Comparison of ENCODE assay signal across 10 cellular contexts in the genomic region with DNA sequence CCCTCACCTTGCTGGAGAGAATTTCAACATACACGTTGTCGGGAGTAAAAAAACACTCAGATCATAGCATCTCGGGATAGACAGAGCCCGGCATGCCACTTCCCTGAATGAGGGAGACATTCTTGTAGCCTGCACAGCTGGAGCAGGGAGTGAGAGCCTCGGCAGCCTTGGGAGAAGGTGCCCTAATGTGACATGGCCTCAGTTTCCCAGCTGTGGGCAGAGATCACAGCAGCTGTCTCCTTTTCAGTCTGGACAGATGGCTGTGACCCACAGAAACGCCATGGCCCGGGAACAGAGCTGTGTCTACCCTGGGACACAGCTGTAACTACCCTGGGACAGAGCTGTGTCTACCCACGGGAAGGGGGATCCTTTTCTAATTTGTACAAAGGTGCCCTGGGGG. TPM values are rescaled to one million over a fixed set of nuclear protein-coding genes. Genes with fewer than 3 reads are reported as not detected.
DNase-seq lines count a peak whose midpoint lies in the region; ATAC-seq and TF ChIP-seq lines count a peak whose summit lies in the region.
"Had no signal": no experiment of that assay in that cellular context is flagged by ENCODE, and none has a peak within 500 bp of the region (broad histone marks: within the 10 kb centered on the region; RNA-seq: fewer than 3 reads in every experiment).

No MANE protein-coding gene starts in this region.

- DNase-seq in GM06990 (ENCODE audit: extremely low read depth, insufficient read length) (no peak), brain microvascular endothelial cell (no peak), osteoblast (ENCODE audit: insufficient read length, low spot score, missing footprints) (no peak), hepatic stellate cell (ENCODE audit: low spot score) (no peak), midbrain (lab: John Stamatoyannopoulos, UW) (no peak)
- no peak for DNase-seq in activated CD4-positive, alpha-beta T cell treated with anti-CD3 and anti-CD28 coated beads, Interleukin-2, amount 50 U/mL, for 48 hours
- DNase-seq: activated CD4-positive, alpha-beta T cell treated with anti-CD3 and anti-CD28 coated beads, Interleukin-2, amount 50 U/mL, for 4 hours; stimulated activated CD4-positive, alpha-beta T cell treated with anti-CD3 and anti-CD28 coated beads, Interleukin-1b, Interleukin-23, amount 100 ng/mL, for 48 hours had no signal

- in situ Hi-C loops in brain microvascular endothelial cell (cut with HindIII; ENCODE audit: low pct_ligation_motif_present, low sequenced_read_pairs) = no loop called here

- ATAC-seq in HG02678 (IDR thresholded peaks at IDR 0.05; ENCODE audit: unreplicated experiment) (peak; percentile 2), GM19324 (IDR thresholded peaks at IDR 0.05; ENCODE audit: low FRiP score, unreplicated experiment) (no peak)

- no peaks in the 10 kb centered on the region for H4K20me1 ChIP-seq in osteoblast (ENCODE audit: insufficient read depth, low read length)

- H2AFZ ChIP-seq in osteoblast (ENCODE audit: low read length) = peak overlapping the region; percentile 74

- no peaks in the 10 kb centered on the region for H3K27me3 ChIP-seq in GM06990 (replicated peaks; ENCODE audit: control insufficient read depth, insufficient read depth, low read length)
- no peaks in the 10 kb centered on the region for H3K27me3 ChIP-seq in brain microvascular endothelial cell (replicated peaks)
- H3K27me3 ChIP-seq in osteoblast (ENCODE audit: insufficient read depth, low read length) = no peaks in the 10 kb centered on the region

- peaks cover 48% of the 10 kb centered on the region for H3K4me1 ChIP-seq in osteoblast (ENCODE audit: insufficient read depth, low read length)

- H3K36me3 ChIP-seq in GM06990 (ENCODE audit: control insufficient read depth, insufficient read depth, low read length) = no peaks in the 10 kb centered on the region
- no peaks in the 10 kb centered on the region for H3K36me3 ChIP-seq in brain microvascular endothelial cell (replicated peaks)
- no peaks in the 10 kb centered on the region for H3K36me3 ChIP-seq in osteoblast (ENCODE audit: insufficient read depth, low read length)

- no peaks in the 10 kb centered on the region for H3K9me3 ChIP-seq in osteoblast (ENCODE audit: low read depth, low read length)

- no peak for TF ChIP-seq CTCF in GM06990 (IDR thresholded peaks at IDR 0.05; ENCODE audit: insufficient read depth, low read length, poor library complexity, severe bottlenecking)
- no peak for TF ChIP-seq CTCF in brain microvascular endothelial cell (IDR thresholded peaks at IDR 0.05; ENCODE audit: low read depth, low read length, missing control alignments)
- TF ChIP-seq CTCF in osteoblast (IDR thresholded peaks at IDR 0.05; ENCODE audit: extremely low read depth, low read depth, low read length) = no peak

- peak overlapping the region; percentile 27 for H3K4me3 ChIP-seq in GM06990 (replicated peaks; ENCODE audit: low read depth, low read length)
- no peak overlapping the region for H3K4me3 ChIP-seq in brain microvascular endothelial cell (ENCODE audit: low read depth, low read length)
- H3K4me3 ChIP-seq in osteoblast (ENCODE audit: insufficient read depth, low read length) = no peak overlapping the region

- H3K79me2 ChIP-seq in osteoblast (ENCODE audit: insufficient read depth, low read length) = no peaks in the 10 kb centered on the region

- no peak overlapping the region for H3K4me2 ChIP-seq in osteoblast (ENCODE audit: insufficient read depth, low read length)

- H3K27ac ChIP-seq in brain microvascular endothelial cell = peak overlapping the region; percentile 89
- H3K27ac ChIP-seq in osteoblast (ENCODE audit: low read depth, low read length) = peak overlapping the region; percentile 80

RNA-seq across cellular contexts. Expression of gene HS1BP3, which starts 55.9 kb away (rescaled TPM):
- 47.4 and 47.8 TPM in 2 replicates for total RNA-seq in osteoblast
